Comparison of ENCODE assay signal across 15 cellular contexts in genomic region chr6:112503210-112503609, GRCh38.
DNase-seq lines count a peak whose midpoint lies in the region; ATAC-seq and TF ChIP-seq lines count a peak whose summit lies in the region.
"Had no signal": no experiment of that assay in that cellular context is flagged by ENCODE, and none has a peak within 500 bp of the region (broad histone marks: within the 10 kb centered on the region; RNA-seq: fewer than 3 reads in every experiment).

No MANE protein-coding gene starts in this region.

- DNase-seq in H7 = peak; percentile 7
- DNase-seq in RPMI7951 (ENCODE audit: low read depth) = peak; percentile 25
- DNase-seq in foreskin melanocyte = peak; percentile 56
- DNase-seq in osteocyte (ENCODE audit: extremely low spot score, unreplicated experiment) = no peak
- DNase-seq in NCI-H1436 treated with DMSO at 0.1 percent for 48 hours (lab: John Stamatoyannopoulos, UW) = no peak
- no peak for DNase-seq in ascending aorta (ENCODE audit: low spot score in 2 of 2)
- DNase-seq: activated CD8-positive, alpha-beta T cell treated with anti-CD3 and anti-CD28 coated beads for 36 hours; GF-D8; T-helper 17 cell had no signal

- peaks cover 39% of the 10 kb centered on the region for H3K4me1 Mint-ChIP-seq in osteocyte (ENCODE audit: unreplicated experiment)
- H3K4me1 Mint-ChIP-seq: CD14-positive monocyte, T-helper 17 cell had no signal

- no peak overlapping the region for H3K27ac ChIP-seq in ascending aorta
- H3K27ac ChIP-seq: parathyroid adenoma had no signal

- no peaks in the 10 kb centered on the region for H3K27me3 Mint-ChIP-seq in osteocyte (ENCODE audit: unreplicated experiment)
- H3K27me3 Mint-ChIP-seq: activated CD8-positive, alpha-beta T cell treated with anti-CD3 and anti-CD28 coated beads for 36 hours; stimulated activated naive CD8-positive, alpha-beta T cell treated with anti-CD3 and anti-CD28 coated beads, Interleukin-15, Interleukin-2, amounts not matched to agents 100 ng/mL and 50 ng/mL, for 24 hours; T-helper 17 cell had no signal

- TF ChIP-seq CTCF in osteocyte (IDR thresholded peaks at IDR 0.05) (no peak), ascending aorta (IDR thresholded peaks at IDR 0.05) (no peak)

- H3K4me3 ChIP-seq in H7 (ENCODE audit: insufficient read depth, low read depth, low read length) (no peak overlapping the region), ascending aorta (no peak overlapping the region)

- no peaks in the 10 kb centered on the region for H3K9me3 Mint-ChIP-seq in osteocyte (ENCODE audit: unreplicated experiment)
- H3K9me3 Mint-ChIP-seq: activated CD8-positive, alpha-beta T cell treated with anti-CD3 and anti-CD28 coated beads for 36 hours had no signal

- H3K9me3 ChIP-seq in ascending aorta = no peaks in the 10 kb centered on the region

- H3K36me3 Mint-ChIP-seq in osteocyte (ENCODE audit: unreplicated experiment) = no peaks in the 10 kb centered on the region
- H3K36me3 Mint-ChIP-seq: CD14-positive monocyte had no signal

- ATAC-seq in HG03432 (IDR thresholded peaks at IDR 0.05; ENCODE audit: unreplicated experiment) = no peak
- ATAC-seq in HG02981 (IDR thresholded peaks at IDR 0.05; ENCODE audit: unreplicated experiment) = no peak
- ATAC-seq: activated CD8-positive, alpha-beta T cell treated with anti-CD3 and anti-CD28 coated beads for 36 hours; left lobe of liver; T-helper 17 cell had no signal

- intact Hi-C loops in ascending aorta (cut with DNase I) = no loop called here

- H3K36me3 ChIP-seq in H7 (replicated peaks; ENCODE audit: control insufficient read depth, insufficient read depth, low read length) = no peaks in the 10 kb centered on the region
- H3K36me3 ChIP-seq in ascending aorta = no peaks in the 10 kb centered on the region

- H3K27me3 ChIP-seq in H7 (ENCODE audit: control insufficient read depth, insufficient read depth, low read length) (no peaks in the 10 kb centered on the region), ascending aorta (no peaks in the 10 kb centered on the region)

- no peaks in the 10 kb centered on the region for H3K4me1 ChIP-seq in ascending aorta
- H3K4me1 ChIP-seq: parathyroid adenoma had no signal

- H3K27ac Mint-ChIP-seq in osteocyte (ENCODE audit: unreplicated experiment) = peak overlapping the region; percentile 87
- H3K27ac Mint-ChIP-seq: activated CD8-positive, alpha-beta T cell treated with anti-CD3 and anti-CD28 coated beads for 36 hours; CD14-positive monocyte; stimulated activated naive CD8-positive, alpha-beta T cell treated with anti-CD3 and anti-CD28 coated beads, Interleukin-15, Interleukin-2, amounts not matched to agents 100 ng/mL and 50 ng/mL, for 24 hours; T-helper 17 cell had no signal

- H3K4me3 Mint-ChIP-seq in osteocyte (ENCODE audit: unreplicated experiment) = no peak overlapping the region
- H3K4me3 Mint-ChIP-seq: activated CD8-positive, alpha-beta T cell treated with anti-CD3 and anti-CD28 coated beads for 36 hours; CD14-positive monocyte; stimulated activated naive CD8-positive, alpha-beta T cell treated with anti-CD3 and anti-CD28 coated beads, Interleukin-15, Interleukin-2, amounts not matched to agents 100 ng/mL and 50 ng/mL, for 24 hours; T-helper 17 cell had no signal

Comparison
In these comparisons a context has a peak if more than half of its experiments do, and no peak if none do; other contexts are left out.
1. DNase-seq: peak in H7 (single experiment), RPMI7951 (single experiment) and foreskin melanocyte (single experiment); none in osteocyte (single experiment), NCI-H1436 treated with DMSO at 0.1 percent for 48 hours (single experiment) and ascending aorta (0 of 2).